Comparison of ENCODE assay signal across 8 cellular contexts in the genomic region with DNA sequence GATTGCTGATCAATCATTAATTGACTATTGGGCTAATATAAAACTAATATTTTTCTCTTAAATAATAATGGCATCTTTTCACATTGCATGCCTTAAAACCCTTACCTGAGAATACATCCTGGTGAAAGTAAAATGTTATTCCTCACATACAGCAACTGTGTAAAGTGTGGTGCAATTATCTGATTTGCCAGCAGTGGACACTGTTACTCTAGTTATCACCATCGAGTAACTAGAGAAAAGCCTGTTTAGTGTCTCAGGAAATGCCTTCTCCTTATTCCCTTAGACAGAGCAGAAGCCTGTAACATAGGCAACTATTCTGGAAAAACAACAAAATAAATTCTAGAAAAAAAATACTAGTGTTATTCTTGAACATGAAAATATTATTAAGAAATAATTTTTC.
DNase-seq lines count a peak whose midpoint lies in the region; ATAC-seq and TF ChIP-seq lines count a peak whose summit lies in the region.

No MANE protein-coding gene starts in this region.

- WGBS in prostate gland = 5% methylated on average over 1 of the region's 1 CpG

- POLR2A ChIA-PET in AG04450 (lab: Yijun Ruan, JAX) = no interaction called here
- POLR2A ChIA-PET in PC-3 (lab: Charles Lee; ENCODE audit: unreplicated experiment) = no interaction called here

- BruUV-seq in PC-3 (replicated peaks; lab: Mats Ljungman, UMichigan) = no TSS peak

- no peaks in the 10 kb centered on the region for H3K9me2 ChIP-seq in PC-3 (replicated peaks; ENCODE audit: low read length)

- H3K79me2 ChIP-seq in PC-3 (ENCODE audit: low read length) = no peaks in the 10 kb centered on the region

- TF ChIP-seq CTCF in AG04450 (IDR thresholded peaks at IDR 0.05; ENCODE audit: low read depth, low read length) (peak; percentile 60), PC-3 (conservative IDR thresholded peaks at IDR 0.05; ENCODE audit: low read depth, low read length) (peak; percentile 57), prostate gland (IDR thresholded peaks at IDR 0.05) (peak in 3 of 4 experiments; percentile 18 to 71 (median 57))

- no peak for TF ChIP-seq POLR2A in prostate gland (IDR thresholded peaks at IDR 0.05)

- no peaks in the 10 kb centered on the region for H4K20me1 ChIP-seq in PC-3 (ENCODE audit: low read length)

- no peak overlapping the region for H3K9ac ChIP-seq in PC-3 (ENCODE audit: low read length)

- H3K4me1 ChIP-seq in PC-3 (ENCODE audit: insufficient read depth, low read length) (no peaks in the 10 kb centered on the region), prostate gland (replicated peaks) (no peaks in the 10 kb centered on the region)

- DNase-seq in AG04450 (ENCODE audit: low read depth, low spot score) = no peak
- DNase-seq in HT-29 (ENCODE audit: low spot score) = peak; percentile 78
- peak; percentile 54 for DNase-seq in PC-3
- peak; percentile 35 for DNase-seq in fibroblast of peridontal ligament (ENCODE audit: extremely low read depth)
- DNase-seq in prostate gland (ENCODE audit: low spot score) = no peak
- no peak for DNase-seq in CD1c-positive myeloid dendritic cell (ENCODE audit: extremely low spot score)

- H2AFZ ChIP-seq in PC-3 (ENCODE audit: low read length) = no peak overlapping the region

- intact Hi-C loops in PC-3 (cut with micrococcal nuclease) (loop anchor here (5.0 kb wide), 2 partner anchors 200 to 615 kb away; no protein-coding TSS in a partner anchor), prostate gland (cut with DNase I) (no loop called here)

- ATAC-seq in GM18870 (IDR thresholded peaks at IDR 0.05; ENCODE audit: unreplicated experiment) (peak; percentile 55), PC-3 (peak; percentile 87), HG02610 (IDR thresholded peaks at IDR 0.05; ENCODE audit: unreplicated experiment) (no peak)

- no peak overlapping the region for H3K4me2 ChIP-seq in PC-3 (ENCODE audit: low read length)

- H3K27me3 ChIP-seq in AG04450 (ENCODE audit: control insufficient read depth, insufficient read depth, low read length) = no peaks in the 10 kb centered on the region
- peaks cover 33% of the 10 kb centered on the region for H3K27me3 ChIP-seq in PC-3 (ENCODE audit: low read length)
- no peaks in the 10 kb centered on the region for H3K27me3 ChIP-seq in prostate gland (replicated peaks; ENCODE audit: insufficient read depth)

- H3K9me3 ChIP-seq in AG04450 (ENCODE audit: control insufficient read depth, insufficient read depth, low read length) = no peaks in the 10 kb centered on the region
- H3K9me3 ChIP-seq in PC-3 (ENCODE audit: low read length) = no peaks in the 10 kb centered on the region
- no peaks in the 10 kb centered on the region for H3K9me3 ChIP-seq in prostate gland

- H3F3A ChIP-seq in PC-3 (ENCODE audit: low read length, unreplicated experiment) = no peaks in the 10 kb centered on the region

- CTCF ChIA-PET in AG04450 (lab: Charles Lee) (interaction anchor here (0.7 to 1.1 kb wide), 2 partner anchors 614 to 798 kb away, joined by 4 to 5 read pairs; no protein-coding TSS in a partner anchor), PC-3 (lab: Charles Lee) (interaction anchor here (0.7 kb wide), 1 partner anchor 137 kb away, joined by 3 read pairs; no protein-coding TSS in a partner anchor)

- H3K36me3 ChIP-seq in PC-3 (ENCODE audit: low read depth, low read length) = no peaks in the 10 kb centered on the region
- H3K36me3 ChIP-seq in prostate gland = no peaks in the 10 kb centered on the region

- H3K4me3 ChIP-seq in AG04450 (ENCODE audit: low read depth, low read length) (no peak overlapping the region), PC-3 (ENCODE audit: low read length) (no peak overlapping the region), prostate gland (no peak overlapping the region)

- H3K27ac ChIP-seq in AG04450 (ENCODE audit: low read depth, low read length) = no peak overlapping the region
- H3K27ac ChIP-seq in PC-3 (ENCODE audit: low read length) = no peak overlapping the region
- H3K27ac ChIP-seq in prostate gland = no peak overlapping the region

Comparison
In these comparisons a context has a peak if more than half of its experiments do, and no peak if none do; other contexts are left out.
1. DNase-seq: peak in HT-29 (single experiment), PC-3 (single experiment) and fibroblast of peridontal ligament (single experiment); none in AG04450 (single experiment), prostate gland (single experiment) and CD1c-positive myeloid dendritic cell (single experiment).
2. Peak in every context shown above with its lines, with median percentiles within 50 percentile points of each other: CTCF ChIP-seq.